In the genomic region with DNA sequence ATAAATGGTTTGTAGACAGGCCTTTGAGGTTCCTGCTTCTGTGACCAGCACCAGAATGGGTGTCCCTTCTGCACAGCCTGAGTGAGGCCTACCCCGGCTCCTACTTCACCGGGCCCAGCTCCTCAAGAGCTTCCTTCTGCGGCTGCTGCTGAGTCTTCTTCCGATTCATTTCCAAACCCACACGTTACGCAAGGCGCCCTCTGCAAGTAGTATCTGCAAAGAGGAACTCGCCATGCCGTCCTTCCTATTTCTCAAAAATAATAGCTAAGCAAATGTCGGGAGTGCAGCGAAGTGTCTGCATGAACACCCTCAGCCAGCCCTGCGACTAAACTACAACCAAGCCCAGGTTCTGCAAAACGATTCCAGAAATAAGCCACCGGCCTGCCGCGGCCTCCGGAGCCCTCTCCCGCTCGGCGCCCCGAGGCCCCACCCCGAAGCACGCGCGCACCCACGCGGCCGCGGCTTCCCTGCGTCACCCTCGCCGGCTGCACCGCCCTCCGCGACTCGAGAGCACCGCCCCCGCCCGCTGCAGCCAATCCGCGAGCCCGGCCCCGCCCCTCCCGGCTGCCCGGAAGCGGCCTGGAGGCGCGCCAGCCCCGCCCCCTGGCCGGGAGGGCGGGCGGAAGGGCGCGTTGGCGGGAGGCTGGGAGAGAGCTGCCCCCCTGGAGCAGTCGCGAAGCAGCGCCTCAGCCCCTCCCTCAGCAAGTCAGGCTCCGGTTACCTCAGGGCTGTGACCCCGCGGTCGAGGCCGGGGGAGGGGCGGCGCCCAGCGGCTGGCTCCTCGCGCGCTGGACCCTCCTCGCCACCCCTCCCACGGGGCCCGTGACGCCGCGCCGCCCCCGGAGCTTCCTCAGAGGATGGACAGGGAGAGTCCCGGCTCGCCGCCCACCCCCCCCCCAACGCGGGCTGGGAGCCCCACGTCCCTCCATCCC, we compare ENCODE assay signal across 1 cellular context.
TF ChIP-seq lines count a peak whose summit lies in the region.

No MANE protein-coding gene starts in this region.

TF ChIP-seq in K562, 482 proteins besides CTCF, POLR2A, EP300 and RAD21 (continued from another document and continues in another):
- TF ChIP-seq, protein P1, sequence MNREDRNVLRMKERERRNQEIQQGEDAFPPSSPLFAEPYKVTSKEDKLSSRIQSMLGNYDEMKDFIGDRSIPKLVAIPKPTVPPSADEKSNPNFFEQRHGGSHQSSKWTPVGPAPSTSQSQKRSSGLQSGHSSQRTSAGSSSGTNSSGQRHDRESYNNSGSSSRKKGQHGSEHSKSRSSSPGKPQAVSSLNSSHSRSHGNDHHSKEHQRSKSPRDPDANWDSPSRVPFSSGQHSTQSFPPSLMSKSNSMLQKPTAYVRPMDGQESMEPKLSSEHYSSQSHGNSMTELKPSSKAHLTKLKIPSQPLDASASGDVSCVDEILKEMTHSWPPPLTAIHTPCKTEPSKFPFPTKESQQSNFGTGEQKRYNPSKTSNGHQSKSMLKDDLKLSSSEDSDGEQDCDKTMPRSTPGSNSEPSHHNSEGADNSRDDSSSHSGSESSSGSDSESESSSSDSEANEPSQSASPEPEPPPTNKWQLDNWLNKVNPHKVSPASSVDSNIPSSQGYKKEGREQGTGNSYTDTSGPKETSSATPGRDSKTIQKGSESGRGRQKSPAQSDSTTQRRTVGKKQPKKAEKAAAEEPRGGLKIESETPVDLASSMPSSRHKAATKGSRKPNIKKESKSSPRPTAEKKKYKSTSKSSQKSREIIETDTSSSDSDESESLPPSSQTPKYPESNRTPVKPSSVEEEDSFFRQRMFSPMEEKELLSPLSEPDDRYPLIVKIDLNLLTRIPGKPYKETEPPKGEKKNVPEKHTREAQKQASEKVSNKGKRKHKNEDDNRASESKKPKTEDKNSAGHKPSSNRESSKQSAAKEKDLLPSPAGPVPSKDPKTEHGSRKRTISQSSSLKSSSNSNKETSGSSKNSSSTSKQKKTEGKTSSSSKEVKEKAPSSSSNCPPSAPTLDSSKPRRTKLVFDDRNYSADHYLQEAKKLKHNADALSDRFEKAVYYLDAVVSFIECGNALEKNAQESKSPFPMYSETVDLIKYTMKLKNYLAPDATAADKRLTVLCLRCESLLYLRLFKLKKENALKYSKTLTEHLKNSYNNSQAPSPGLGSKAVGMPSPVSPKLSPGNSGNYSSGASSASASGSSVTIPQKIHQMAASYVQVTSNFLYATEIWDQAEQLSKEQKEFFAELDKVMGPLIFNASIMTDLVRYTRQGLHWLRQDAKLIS (CRISPR knock-in tag; IDR thresholded peaks at IDR 0.05) = no peak
- no peak for TF ChIP-seq CBX5 (IDR thresholded peaks at IDR 0.05; ENCODE audit: borderline replicate concordance, low read depth)
- no peak for TF ChIP-seq TCF3 (CRISPR knock-in tag; IDR thresholded peaks at IDR 0.05)
- TF ChIP-seq E2F3 (CRISPR knock-in tag; IDR thresholded peaks at IDR 0.05) = 0 out of 2 replicates have a peak, but pooled peaks have one; percentile 24
- TF ChIP-seq HMGN3 (IDR thresholded peaks at IDR 0.05; ENCODE audit: borderline replicate concordance, extremely low read depth, insufficient read length, low read depth, low read length) = peak; percentile 72
- no peak for TF ChIP-seq FOXA3 (CRISPR knock-in tag; conservative IDR thresholded peaks at IDR 0.05 in 1 of 2, IDR thresholded peaks at IDR 0.05 in 1 of 2)
- no peak for TF ChIP-seq PHF20 (IDR thresholded peaks at IDR 0.05; ENCODE audit: partially characterized antibody)
- TF ChIP-seq CBX2 (IDR thresholded peaks at IDR 0.05; ENCODE audit: insufficient read depth, low read length, poor library complexity, severe bottlenecking) = no peak
- no peak for TF ChIP-seq TCFL5 (CRISPR knock-in tag; conservative IDR thresholded peaks at IDR 0.05)
- TF ChIP-seq SP1 (CRISPR knock-in tag; IDR thresholded peaks at IDR 0.05) = peak; percentile 49; the same call in 1 of the 2 replicates
- no peak for TF ChIP-seq NFE2L1 (tag; IDR thresholded peaks at IDR 0.05; ENCODE audit: borderline replicate concordance, low read depth)
- no peak for TF ChIP-seq EHMT2 (IDR thresholded peaks at IDR 0.05)
- TF ChIP-seq TAF15 (IDR thresholded peaks at IDR 0.05; ENCODE audit: low read depth, low read length) = no peak
- peak; percentile 77; the same call in 1 of the 2 replicates for TF ChIP-seq CEBPG (CRISPR knock-in tag; IDR thresholded peaks at IDR 0.05)
- TF ChIP-seq CEBPG (tag; conservative IDR thresholded peaks at IDR 0.05 in 1 of 2, IDR thresholded peaks at IDR 0.05 in 1 of 2) = peak; percentile 74 to 87
- TF ChIP-seq ATF7 (IDR thresholded peaks at IDR 0.05) = peak; percentile 37; the same call in 1 of the 2 replicates
- no peak for TF ChIP-seq ZNF707 (CRISPR knock-in tag; conservative IDR thresholded peaks at IDR 0.05)
- TF ChIP-seq CBX8 (IDR thresholded peaks at IDR 0.05; ENCODE audit: borderline replicate concordance, extremely low read depth, low read depth, low read length, poor library complexity, severe bottlenecking) = no peak
- TF ChIP-seq KLF1 (tag; IDR thresholded peaks at IDR 0.05) = peak; percentile 81
- TF ChIP-seq, protein P2, sequence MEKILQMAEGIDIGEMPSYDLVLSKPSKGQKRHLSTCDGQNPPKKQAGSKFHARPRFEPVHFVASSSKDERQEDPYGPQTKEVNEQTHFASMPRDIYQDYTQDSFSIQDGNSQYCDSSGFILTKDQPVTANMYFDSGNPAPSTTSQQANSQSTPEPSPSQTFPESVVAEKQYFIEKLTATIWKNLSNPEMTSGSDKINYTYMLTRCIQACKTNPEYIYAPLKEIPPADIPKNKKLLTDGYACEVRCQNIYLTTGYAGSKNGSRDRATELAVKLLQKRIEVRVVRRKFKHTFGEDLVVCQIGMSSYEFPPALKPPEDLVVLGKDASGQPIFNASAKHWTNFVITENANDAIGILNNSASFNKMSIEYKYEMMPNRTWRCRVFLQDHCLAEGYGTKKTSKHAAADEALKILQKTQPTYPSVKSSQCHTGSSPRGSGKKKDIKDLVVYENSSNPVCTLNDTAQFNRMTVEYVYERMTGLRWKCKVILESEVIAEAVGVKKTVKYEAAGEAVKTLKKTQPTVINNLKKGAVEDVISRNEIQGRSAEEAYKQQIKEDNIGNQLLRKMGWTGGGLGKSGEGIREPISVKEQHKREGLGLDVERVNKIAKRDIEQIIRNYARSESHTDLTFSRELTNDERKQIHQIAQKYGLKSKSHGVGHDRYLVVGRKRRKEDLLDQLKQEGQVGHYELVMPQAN (IDR thresholded peaks at IDR 0.05; ENCODE audit: borderline replicate concordance) = peak; percentile 73; the same call in 1 of the 2 replicates
- TF ChIP-seq ZNF23 (CRISPR knock-in tag; IDR thresholded peaks at IDR 0.05) = no peak
- TF ChIP-seq GATAD2B (IDR thresholded peaks at IDR 0.05; ENCODE audit: borderline replicate concordance) = 0 out of 2 replicates have a peak, but pooled peaks have one; percentile 62
- TF ChIP-seq ZSCAN29 (IDR thresholded peaks at IDR 0.05) = no peak
- no peak for TF ChIP-seq ZNF644 (tag; IDR thresholded peaks at IDR 0.05; ENCODE audit: low read depth)
- TF ChIP-seq, protein P3, sequence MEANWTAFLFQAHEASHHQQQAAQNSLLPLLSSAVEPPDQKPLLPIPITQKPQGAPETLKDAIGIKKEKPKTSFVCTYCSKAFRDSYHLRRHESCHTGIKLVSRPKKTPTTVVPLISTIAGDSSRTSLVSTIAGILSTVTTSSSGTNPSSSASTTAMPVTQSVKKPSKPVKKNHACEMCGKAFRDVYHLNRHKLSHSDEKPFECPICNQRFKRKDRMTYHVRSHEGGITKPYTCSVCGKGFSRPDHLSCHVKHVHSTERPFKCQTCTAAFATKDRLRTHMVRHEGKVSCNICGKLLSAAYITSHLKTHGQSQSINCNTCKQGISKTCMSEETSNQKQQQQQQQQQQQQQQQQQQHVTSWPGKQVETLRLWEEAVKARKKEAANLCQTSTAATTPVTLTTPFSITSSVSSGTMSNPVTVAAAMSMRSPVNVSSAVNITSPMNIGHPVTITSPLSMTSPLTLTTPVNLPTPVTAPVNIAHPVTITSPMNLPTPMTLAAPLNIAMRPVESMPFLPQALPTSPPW (CRISPR knock-in tag; IDR thresholded peaks at IDR 0.05) = peak; percentile 87
- no peak for TF ChIP-seq BRCA1 (IDR thresholded peaks at IDR 0.05)
- no peak for TF ChIP-seq BRCA1 (CRISPR knock-in tag; IDR thresholded peaks at IDR 0.05)
- no peak for TF ChIP-seq MIER1 (IDR thresholded peaks at IDR 0.05; ENCODE audit: low read depth)
- TF ChIP-seq, protein P4, sequence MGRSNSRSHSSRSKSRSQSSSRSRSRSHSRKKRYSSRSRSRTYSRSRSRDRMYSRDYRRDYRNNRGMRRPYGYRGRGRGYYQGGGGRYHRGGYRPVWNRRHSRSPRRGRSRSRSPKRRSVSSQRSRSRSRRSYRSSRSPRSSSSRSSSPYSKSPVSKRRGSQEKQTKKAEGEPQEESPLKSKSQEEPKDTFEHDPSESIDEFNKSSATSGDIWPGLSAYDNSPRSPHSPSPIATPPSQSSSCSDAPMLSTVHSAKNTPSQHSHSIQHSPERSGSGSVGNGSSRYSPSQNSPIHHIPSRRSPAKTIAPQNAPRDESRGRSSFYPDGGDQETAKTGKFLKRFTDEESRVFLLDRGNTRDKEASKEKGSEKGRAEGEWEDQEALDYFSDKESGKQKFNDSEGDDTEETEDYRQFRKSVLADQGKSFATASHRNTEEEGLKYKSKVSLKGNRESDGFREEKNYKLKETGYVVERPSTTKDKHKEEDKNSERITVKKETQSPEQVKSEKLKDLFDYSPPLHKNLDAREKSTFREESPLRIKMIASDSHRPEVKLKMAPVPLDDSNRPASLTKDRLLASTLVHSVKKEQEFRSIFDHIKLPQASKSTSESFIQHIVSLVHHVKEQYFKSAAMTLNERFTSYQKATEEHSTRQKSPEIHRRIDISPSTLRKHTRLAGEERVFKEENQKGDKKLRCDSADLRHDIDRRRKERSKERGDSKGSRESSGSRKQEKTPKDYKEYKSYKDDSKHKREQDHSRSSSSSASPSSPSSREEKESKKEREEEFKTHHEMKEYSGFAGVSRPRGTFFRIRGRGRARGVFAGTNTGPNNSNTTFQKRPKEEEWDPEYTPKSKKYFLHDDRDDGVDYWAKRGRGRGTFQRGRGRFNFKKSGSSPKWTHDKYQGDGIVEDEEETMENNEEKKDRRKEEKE (IDR thresholded peaks at IDR 0.05; ENCODE audit: borderline replicate concordance in 1 of 2, control insufficient read depth in 1 of 2, low read depth in 2 of 2, low read length in 1 of 2) = no peak
- TF ChIP-seq GABPB2 (CRISPR knock-in tag; conservative IDR thresholded peaks at IDR 0.05) = no peak
- 0 out of 4 replicates have a peak, but pooled peaks of 1 of the 2 experiments have one; percentile 17 for TF ChIP-seq TBL1XR1 (IDR thresholded peaks at IDR 0.05; ENCODE audit: low read length in 2 of 2)
- no peak for TF ChIP-seq NR3C1 (CRISPR knock-in tag; IDR thresholded peaks at IDR 0.05)
- no peak for TF ChIP-seq KLF16 (IDR thresholded peaks at IDR 0.05)
- TF ChIP-seq MED1 (CRISPR knock-in tag; IDR thresholded peaks at IDR 0.05; ENCODE audit: borderline replicate concordance) = no peak
- no peak for TF ChIP-seq ZNF444 (CRISPR knock-in tag; IDR thresholded peaks at IDR 0.05)
- TF ChIP-seq KAT8 (IDR thresholded peaks at IDR 0.05; ENCODE audit: low read depth) = no peak
- TF ChIP-seq KDM2B (CRISPR knock-in tag; IDR thresholded peaks at IDR 0.05) = no peak
- no peak for TF ChIP-seq ZNF224 (CRISPR knock-in tag; IDR thresholded peaks at IDR 0.05)
- TF ChIP-seq EZH2 (IDR thresholded peaks at IDR 0.05; ENCODE audit: borderline replicate concordance, low read depth, low read length) = no peak
- no peak for TF ChIP-seq POLR3A (IDR thresholded peaks at IDR 0.05; ENCODE audit: borderline replicate concordance, extremely low read depth, insufficient read depth, insufficient read length)
- TF ChIP-seq MAZ (CRISPR knock-in tag; conservative IDR thresholded peaks at IDR 0.05 in 1 of 2, IDR thresholded peaks at IDR 0.05 in 1 of 2) = peak; percentile 74 to 78
- peak; percentile 19; the same call in 1 of the 2 replicates for TF ChIP-seq CHD2 (IDR thresholded peaks at IDR 0.05; ENCODE audit: low read depth, low read length)
- peak; percentile 94 for TF ChIP-seq SAFB (IDR thresholded peaks at IDR 0.05; ENCODE audit: borderline replicate concordance, low read depth, low read length)
- no peak for TF ChIP-seq NFYB (IDR thresholded peaks at IDR 0.05; ENCODE audit: extremely low read depth, insufficient read length)
- no peak for TF ChIP-seq TCF7 (IDR thresholded peaks at IDR 0.05; ENCODE audit: borderline replicate concordance)
- peak; percentile 46 for TF ChIP-seq TAF1 (IDR thresholded peaks at IDR 0.05; ENCODE audit: control insufficient read depth, extremely low read depth, insufficient read depth, low read length, severe bottlenecking)
- peak; percentile 77; the same call in 1 of the 2 replicates for TF ChIP-seq RB1 (IDR thresholded peaks at IDR 0.05; ENCODE audit: low read depth)
- no peak for TF ChIP-seq RUNX1 (IDR thresholded peaks at IDR 0.05; ENCODE audit: low read depth)
- TF ChIP-seq TSC22D4 (tag; IDR thresholded peaks at IDR 0.05) = no peak
- no peak for TF ChIP-seq TAF9B (IDR thresholded peaks at IDR 0.05; ENCODE audit: partially characterized antibody)
- peak; percentile 68 to 74; a peak in 3 of 4 replicates for TF ChIP-seq NRF1 (conservative IDR thresholded peaks at IDR 0.05 in 1 of 2, IDR thresholded peaks at IDR 0.05 in 1 of 2)
- peak; percentile 59 for TF ChIP-seq CXXC5 (CRISPR knock-in tag; IDR thresholded peaks at IDR 0.05)
- TF ChIP-seq, protein P5, sequence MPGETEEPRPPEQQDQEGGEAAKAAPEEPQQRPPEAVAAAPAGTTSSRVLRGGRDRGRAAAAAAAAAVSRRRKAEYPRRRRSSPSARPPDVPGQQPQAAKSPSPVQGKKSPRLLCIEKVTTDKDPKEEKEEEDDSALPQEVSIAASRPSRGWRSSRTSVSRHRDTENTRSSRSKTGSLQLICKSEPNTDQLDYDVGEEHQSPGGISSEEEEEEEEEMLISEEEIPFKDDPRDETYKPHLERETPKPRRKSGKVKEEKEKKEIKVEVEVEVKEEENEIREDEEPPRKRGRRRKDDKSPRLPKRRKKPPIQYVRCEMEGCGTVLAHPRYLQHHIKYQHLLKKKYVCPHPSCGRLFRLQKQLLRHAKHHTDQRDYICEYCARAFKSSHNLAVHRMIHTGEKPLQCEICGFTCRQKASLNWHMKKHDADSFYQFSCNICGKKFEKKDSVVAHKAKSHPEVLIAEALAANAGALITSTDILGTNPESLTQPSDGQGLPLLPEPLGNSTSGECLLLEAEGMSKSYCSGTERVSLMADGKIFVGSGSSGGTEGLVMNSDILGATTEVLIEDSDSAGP (CRISPR knock-in tag; IDR thresholded peaks at IDR 0.05) = no peak
- peak; percentile 29; the same call in 1 of the 2 replicates for TF ChIP-seq KLF13 (tag; IDR thresholded peaks at IDR 0.05; ENCODE audit: borderline replicate concordance, low read depth)
- TF ChIP-seq SAFB2 (IDR thresholded peaks at IDR 0.05; ENCODE audit: borderline replicate concordance, low read depth, low read length, severe bottlenecking) = no peak
- 0 out of 4 replicates have a peak, but pooled peaks of 1 of the 2 experiments have one; percentile 43 for TF ChIP-seq SIN3A (IDR thresholded peaks at IDR 0.05; ENCODE audit: borderline replicate concordance in 2 of 2, control insufficient read depth in 1 of 2, low read depth in 2 of 2, low read length in 2 of 2)
